In genomic region chr12:71113148-71113547, GRCh38 we compare ENCODE assay signal across 6 cellular contexts. TPM values are rescaled to one million over a fixed set of nuclear protein-coding genes. Genes with fewer than 3 reads are reported as not detected.
"Had no signal": no experiment of that assay in that cellular context is flagged by ENCODE, and none has a peak within 500 bp of the region (broad histone marks: within the 10 kb centered on the region; RNA-seq: fewer than 3 reads in every experiment).

No MANE protein-coding gene starts in this region.

RNA-seq across cellular contexts. Expression of gene TSPAN8, which starts 44.7 kb away (rescaled TPM):
- total RNA-seq: GM23248, GM23338, H1, H7, H9, HFFc6 had no signal
- polyA plus RNA-seq: GM23248, GM23338, H1 had no signal
